Comparison of ENCODE assay signal across 10 cellular contexts in the genomic region with DNA sequence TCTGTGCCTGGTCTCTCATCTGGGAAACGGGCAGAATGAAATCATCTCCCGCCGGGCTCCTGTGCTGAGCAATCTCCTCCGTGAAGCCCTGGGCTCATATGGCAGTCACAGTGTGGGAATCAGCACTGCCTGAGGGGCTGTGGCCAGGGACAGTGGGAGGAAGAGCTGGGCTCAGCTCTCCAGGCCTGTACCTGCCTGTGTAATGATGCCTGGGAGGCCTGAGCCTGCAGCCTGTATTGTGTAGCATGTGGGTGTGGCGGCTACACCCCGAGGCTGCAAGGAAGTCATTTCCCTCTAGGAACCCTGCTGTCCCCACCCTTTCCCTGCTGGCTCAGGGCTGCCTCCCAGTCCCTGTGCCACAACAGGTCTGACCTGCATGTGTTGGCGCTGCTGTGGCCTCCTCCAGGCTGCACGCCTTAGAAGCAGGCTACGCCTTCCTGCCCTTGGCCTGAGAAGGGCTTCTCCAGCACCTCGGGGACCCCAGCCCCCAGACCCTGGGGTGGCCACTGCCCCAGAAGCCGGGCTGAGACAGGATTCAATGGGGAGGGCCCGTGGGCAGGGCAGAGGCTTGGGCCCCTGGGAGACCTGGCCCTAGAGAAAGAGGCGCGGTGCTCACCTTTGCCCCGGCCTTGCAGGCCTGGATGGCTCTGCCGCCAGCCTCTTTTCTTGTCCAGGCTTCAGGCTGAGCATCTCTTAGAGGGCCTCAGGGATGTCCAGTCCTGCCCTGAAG. TPM values are rescaled to one million over a fixed set of nuclear protein-coding genes. Genes with fewer than 3 reads are reported as not detected.
DNase-seq lines count a peak whose midpoint lies in the region; TF ChIP-seq lines count a peak whose summit lies in the region.
"Had no signal": no experiment of that assay in that cellular context is flagged by ENCODE, and none has a peak within 500 bp of the region (broad histone marks: within the 10 kb centered on the region; RNA-seq: fewer than 3 reads in every experiment).

No MANE protein-coding gene starts in this region.

- no peaks in the 10 kb centered on the region for H3K79me2 ChIP-seq in osteoblast (ENCODE audit: insufficient read depth, low read length)

- H3K36me3 ChIP-seq in Peyer's patch (peaks cover 0 to 40% (median 0%) of the 10 kb centered on the region in 3 donors), esophagus squamous epithelium (peaks cover 24 to 44% (median 32%) of the 10 kb centered on the region in 3 donors), osteoblast (ENCODE audit: insufficient read depth, low read length) (no peaks in the 10 kb centered on the region)
- H3K36me3 ChIP-seq: BLaER1 treated with 17β-estradiol and CSF1 and Interleukin-3, amounts not matched to agents 10 nM and 100 nM had no signal

- TF ChIP-seq CTCF in Peyer's patch (IDR thresholded peaks at IDR 0.05) (peak in 2 of 6 experiments; percentile 2 to 8), esophagus squamous epithelium (IDR thresholded peaks at IDR 0.05) (peak in 1 of 6 experiments; percentile 3), osteoblast (IDR thresholded peaks at IDR 0.05; ENCODE audit: extremely low read depth, low read depth, low read length) (no peak), GM13976 (IDR thresholded peaks at IDR 0.05; ENCODE audit: borderline replicate concordance, control extremely low read depth, extremely low read depth, insufficient read depth, missing control alignments) (no peak)

- H4K20me1 ChIP-seq in osteoblast (ENCODE audit: insufficient read depth, low read length): no peaks in the 10 kb centered on the region

- DNase-seq in ELF-1 (ENCODE audit: low read depth, low spot score): peak; percentile 85
- peak in 2 of 3 donors; percentile 88 to 89 for DNase-seq in Peyer's patch
- no peak for DNase-seq in esophagus squamous epithelium (lab: John Stamatoyannopoulos, UW)
- DNase-seq in osteoblast (ENCODE audit: insufficient read length, low spot score, missing footprints): peak; percentile 84
- DNase-seq in HCEC 1CT: no peak
- no peak for DNase-seq in hepatic stellate cell (ENCODE audit: low spot score)
- no peak for DNase-seq in amygdala (lab: John Stamatoyannopoulos, UW)
- DNase-seq in GM13976 (ENCODE audit: low spot score): no peak
- DNase-seq: NCI-H1048 had no signal

- TF ChIP-seq POLR2A in Peyer's patch (IDR thresholded peaks at IDR 0.05): peak; percentile 96 to 99
- TF ChIP-seq POLR2A in esophagus squamous epithelium (IDR thresholded peaks at IDR 0.05): peak in 2 of 4 donors; percentile 74 to 75

- WGBS in esophagus squamous epithelium, 2 donors: 18 to 40% methylated on average over 1 to 4 of the region's 16 CpGs

- peak overlapping the region in 2 of 4 donors; percentile 65 to 71 for H3K4me3 ChIP-seq in Peyer's patch
- peak overlapping the region; percentile 60 to 73 (median 70) for H3K4me3 ChIP-seq in esophagus squamous epithelium
- no peak overlapping the region for H3K4me3 ChIP-seq in osteoblast (ENCODE audit: insufficient read depth, low read length)
- H3K4me3 ChIP-seq: BLaER1 treated with 17β-estradiol and CSF1 and Interleukin-3, amounts not matched to agents 10 nM and 100 nM had no signal

- intact Hi-C loops in esophagus squamous epithelium (cut with DNase I): no loop called here

- no peaks in the 10 kb centered on the region for H3K27me3 ChIP-seq in Peyer's patch
- peaks cover 0 to 61% (median 0%) of the 10 kb centered on the region in 4 donors for H3K27me3 ChIP-seq in esophagus squamous epithelium
- peaks cover 36% of the 10 kb centered on the region for H3K27me3 ChIP-seq in osteoblast (ENCODE audit: insufficient read depth, low read length)

- H3K9me3 ChIP-seq in Peyer's patch: no peaks in the 10 kb centered on the region
- no peaks in the 10 kb centered on the region for H3K9me3 ChIP-seq in esophagus squamous epithelium
- H3K9me3 ChIP-seq in osteoblast (ENCODE audit: low read depth, low read length): no peaks in the 10 kb centered on the region
- H3K9me3 ChIP-seq: BLaER1 treated with 17β-estradiol and CSF1 and Interleukin-3, amounts not matched to agents 10 nM and 100 nM had no signal

- H2AFZ ChIP-seq in osteoblast (ENCODE audit: low read length): no peak overlapping the region

- peaks cover 0 to 19% (median 9%) of the 10 kb centered on the region in 4 donors for H3K4me1 ChIP-seq in Peyer's patch
- H3K4me1 ChIP-seq in esophagus squamous epithelium: peaks cover 21 to 54% (median 29%) of the 10 kb centered on the region in 3 donors
- H3K4me1 ChIP-seq in osteoblast (ENCODE audit: insufficient read depth, low read length): no peaks in the 10 kb centered on the region

- H3K4me2 ChIP-seq in osteoblast (ENCODE audit: insufficient read depth, low read length): no peak overlapping the region

- in situ Hi-C loops in GM13976 (cut with MboI; ENCODE audit: low sequenced_read_pairs, unreplicated experiment): no loop called here

- H3K27ac ChIP-seq in Peyer's patch (peak overlapping the region in 3 of 4 donors; percentile 89 to 96 (median 94)), esophagus squamous epithelium (peak overlapping the region; percentile 94 to 97 (median 96)), osteoblast (ENCODE audit: low read depth, low read length) (no peak overlapping the region)

RNA-seq across cellular contexts. Expression of a gene that starts 2.1 kb away (rescaled TPM):
- 100 to 1,000 TPM in 3 of 4 donors, 10 to 100 TPM in 1; 80.0 to 368 (median 219) TPM for total RNA-seq in Peyer's patch
- total RNA-seq in esophagus squamous epithelium: 100 to 1,000 TPM in 1 of 4 donors, 10 to 100 TPM in 3; 60.6 to 115 (median 82.3) TPM
- 0.29 and 0.36 TPM in 2 replicates for total RNA-seq in osteoblast

RNA-seq across cellular contexts. Expression of a gene that starts 41.6 kb away (rescaled TPM):
- total RNA-seq in Peyer's patch (10 to 100 TPM; 50.1 to 81.9 (median 64.1) TPM), esophagus squamous epithelium (10 to 100 TPM; 16.4 to 30.9 (median 20.2) TPM), osteoblast (25.3 and 27.7 TPM in 2 replicates)

RNA-seq across cellular contexts. Expression of a gene that starts 56.2 kb away (rescaled TPM):
- total RNA-seq in Peyer's patch: 100 to 1,000 TPM in 2 of 4 donors, 10 to 100 TPM in 2; 65.3 to 117 (median 101) TPM
- total RNA-seq in esophagus squamous epithelium: 10 to 100 TPM; 33.9 to 72.7 (median 44.4) TPM
- 48.1 and 60.7 TPM in 2 replicates for total RNA-seq in osteoblast

RNA-seq across cellular contexts. Expression of a gene that starts 56.4 kb away (rescaled TPM):
- total RNA-seq in Peyer's patch: 10 to 100 TPM; 26.3 to 85.0 (median 44.1) TPM
- total RNA-seq in esophagus squamous epithelium: 10 to 100 TPM; 25.1 to 82.8 (median 34.0) TPM
- 17.7 and 24.5 TPM in 2 replicates for total RNA-seq in osteoblast

Comparison
In these comparisons a context has a peak if more than half of its experiments do, and no peak if none do; other contexts are left out.
1. DNase-seq: peak in ELF-1 (single experiment), Peyer's patch (2 of 3) and osteoblast (single experiment); none in esophagus squamous epithelium (single experiment), HCEC 1CT (single experiment), hepatic stellate cell (single experiment), amygdala (0 of 56) and GM13976 (single experiment).
2. RNA of a gene that starts 2.1 kb away (total RNA-seq): 80.0 to 368 TPM in Peyer's patch and 60.6 to 115 TPM in esophagus squamous epithelium; 0.29 to 0.36 TPM in osteoblast; every median in the first group is over 10 times any median in the second.